ENCODE assay signal across 23 cellular contexts in the genomic region with DNA sequence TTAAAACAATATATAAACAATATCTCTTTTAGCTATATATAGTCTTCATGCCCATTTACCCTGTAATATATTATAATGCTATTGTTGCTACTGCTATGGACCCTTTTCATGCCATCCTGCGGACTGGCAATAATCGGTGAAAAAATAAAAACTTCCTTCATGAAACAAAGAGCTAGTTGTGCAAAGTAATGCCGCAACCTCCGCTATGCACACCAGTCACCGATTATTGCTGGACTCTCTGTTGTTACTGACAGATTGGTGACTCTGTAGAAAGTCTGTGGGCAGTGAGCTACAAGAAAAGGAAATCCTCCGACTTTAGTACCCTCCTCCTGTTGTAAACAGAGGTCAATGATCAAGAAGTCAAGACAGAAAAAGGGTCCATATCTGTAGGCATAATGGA. TPM values are rescaled to one million over a fixed set of nuclear protein-coding genes. Genes with fewer than 3 reads are reported as not detected.
DNase-seq lines count a peak whose midpoint lies in the region; ATAC-seq and TF ChIP-seq lines count a peak whose summit lies in the region.
"Had no signal": no experiment of that assay in that cellular context is flagged by ENCODE, and none has a peak within 500 bp of the region (broad histone marks: within the 10 kb centered on the region; RNA-seq: fewer than 3 reads in every experiment).

No MANE protein-coding gene starts in this region.

- CTCF ChIA-PET in CD4-positive, alpha-beta memory T cell (lab: Charles Lee; ENCODE audit: partially characterized antibody) = interaction anchor here (0.8 to 1.8 kb wide), 6 partner anchors 10 to 420 kb away, joined by 3 to 9 read pairs (median 4); no protein-coding TSS in a partner anchor

- intact Hi-C loops in CD4-positive, alpha-beta memory T cell (cut with micrococcal nuclease) = no loop called here
- intact Hi-C loops in aorta (cut with DNase I) = no loop called here

- H3K9me3 Mint-ChIP-seq in CD4-positive, alpha-beta memory T cell = no peaks in the 10 kb centered on the region

- TF ChIP-seq CTCF in BE2C (IDR thresholded peaks at IDR 0.05; ENCODE audit: low read depth, low read length) = no peak

- peak; percentile 11 for DNase-seq in Ammon's horn (ENCODE audit: low spot score)
- DNase-seq in CD4-positive, alpha-beta memory T cell = no peak
- DNase-seq in SK-MEL-5 (ENCODE audit: low read depth, low spot score) = peak; percentile 69
- DNase-seq in medulla oblongata (ENCODE audit: extremely low spot score) = peak; percentile 42
- no peak for DNase-seq in BE2C
- no peak for DNase-seq in SIG-M5 (lab: John Stamatoyannopoulos, UW)
- DNase-seq in aorta = no peak
- DNase-seq: DMS79, GOT3, IMR-90, NCI-H1105, NCI-H146, NCI-H2029, NCI-H2227 treated with DMSO at 0.1 percent for 48 hours, NCI-H510A, NCI-H748 treated with DMSO at 0.1 percent for 48 hours, PC-9, SHP77 treated with DMSO at 0.1 percent for 48 hours had no signal

- H3K9me3 ChIP-seq in CD4-positive, alpha-beta memory T cell (ENCODE audit: control insufficient read depth in 1 of 2, low read length in 2 of 2) = no peaks in the 10 kb centered on the region
- no peaks in the 10 kb centered on the region for H3K9me3 ChIP-seq in BE2C
- H3K9me3 ChIP-seq in aorta (ENCODE audit: control insufficient read depth, low read length) = no peaks in the 10 kb centered on the region
- H3K9me3 ChIP-seq: BLaER1 treated with 17β-estradiol and CSF1 and Interleukin-3, amounts not matched to agents 10 nM and 100 nM had no signal

- H3K4me1 Mint-ChIP-seq in CD4-positive, alpha-beta memory T cell = peaks cover 3 to 10% (median 6%) of the 10 kb centered on the region in 4 donors

- no peak overlapping the region for H3K4me3 Mint-ChIP-seq in CD4-positive, alpha-beta memory T cell

- peaks cover 64 to 85% of the 10 kb centered on the region in 2 donors for H3K36me3 Mint-ChIP-seq in CD4-positive, alpha-beta memory T cell

- ATAC-seq in GM21390 (IDR thresholded peaks at IDR 0.05; ENCODE audit: unreplicated experiment) (no peak), aorta (ENCODE audit: low FRiP score) (no peak)
- ATAC-seq: SK-N-SH treated with all-trans-retinoic acid at 6 μM for 48 hours had no signal

- peak overlapping the region in 5 of 7 donors; percentile 25 to 73 (median 57) for H3K27ac Mint-ChIP-seq in CD4-positive, alpha-beta memory T cell

- WGBS in aorta, 2 donors = 76 to 86% methylated on average over 6 of the region's 6 CpGs

- H3K36me3 ChIP-seq in CD4-positive, alpha-beta memory T cell (ENCODE audit: insufficient read depth, low read length) = peaks cover 52% of the 10 kb centered on the region
- H3K36me3 ChIP-seq in BE2C = no peaks in the 10 kb centered on the region
- no peaks in the 10 kb centered on the region for H3K36me3 ChIP-seq in aorta (ENCODE audit: control insufficient read depth in 1 of 2, insufficient read depth in 2 of 2, low read length in 1 of 2)

- H3K27ac ChIP-seq in CD4-positive, alpha-beta memory T cell (ENCODE audit: low read depth, low read length) = no peak overlapping the region
- H3K27ac ChIP-seq in aorta (ENCODE audit: low read depth in 1 of 2, low read length in 2 of 2) = no peak overlapping the region
- H3K27ac ChIP-seq: BLaER1 treated with 17β-estradiol and CSF1 and Interleukin-3, amounts not matched to agents 10 nM and 100 nM; KMS-11; PC-9; RWPE1 had no signal

- H3K4me3 ChIP-seq in CD4-positive, alpha-beta memory T cell (ENCODE audit: low read length in 2 of 2) = no peak overlapping the region
- H3K4me3 ChIP-seq in BE2C (ENCODE audit: low read depth, low read length) (no peak overlapping the region), aorta (ENCODE audit: low read length in 2 of 2) (no peak overlapping the region)
- H3K4me3 ChIP-seq: BLaER1 treated with 17β-estradiol and CSF1 and Interleukin-3, amounts not matched to agents 10 nM and 100 nM; PC-9 had no signal

- H3K27me3 Mint-ChIP-seq in CD4-positive, alpha-beta memory T cell = no peaks in the 10 kb centered on the region

- no peaks in the 10 kb centered on the region for H3K27me3 ChIP-seq in CD4-positive, alpha-beta memory T cell (ENCODE audit: insufficient read depth, low read length)
- H3K27me3 ChIP-seq in BE2C (no peaks in the 10 kb centered on the region), aorta (ENCODE audit: control insufficient read depth in 1 of 2, insufficient read depth in 2 of 2, low read length in 1 of 2) (no peaks in the 10 kb centered on the region)
- H3K27me3 ChIP-seq: BLaER1 treated with 17β-estradiol and CSF1 and Interleukin-3, amounts not matched to agents 10 nM and 100 nM had no signal

- no peaks in the 10 kb centered on the region for H3K4me1 ChIP-seq in CD4-positive, alpha-beta memory T cell (ENCODE audit: insufficient read depth, low read length)
- H3K4me1 ChIP-seq in BE2C (no peaks in the 10 kb centered on the region), aorta (ENCODE audit: control insufficient read depth in 1 of 2, insufficient read depth in 2 of 2, low read length in 2 of 2) (no peaks in the 10 kb centered on the region)
- H3K4me1 ChIP-seq: BLaER1 treated with 17β-estradiol and CSF1 and Interleukin-3, amounts not matched to agents 10 nM and 100 nM had no signal

- in situ Hi-C loops in SK-MEL-5 (cut with HindIII; ENCODE audit: low pct_unique_long_range_greater_than_20kb, low sequenced_read_pairs) = no loop called here

- POLR2A ChIA-PET in CD4-positive, alpha-beta memory T cell (lab: Charles Lee; ENCODE audit: partially characterized antibody) = interaction anchor here (0.6 to 0.8 kb wide), 2 partner anchors 12 to 21 kb away, joined by 3 to 4 read pairs; no protein-coding TSS in a partner anchor

RNA-seq across cellular contexts. Expression of a gene that starts 17.9 kb away (rescaled TPM):
- 10 to 100 TPM; 63.7 to 68.4 TPM for total RNA-seq in CD4-positive, alpha-beta memory T cell
- 10 to 100 TPM; 46.5 to 58.7 TPM for polyA plus RNA-seq in CD4-positive, alpha-beta memory T cell
- 34.3 and 46.3 TPM in 2 replicates for total RNA-seq in SK-MEL-5 (2014; rRNA removed; shearing (Covaris generic))
- polyA plus RNA-seq in SK-MEL-5 (2015; cell fraction: cytosol; rRNA removed) = 30.2 and 31.8 TPM in 2 replicates
- polyA plus RNA-seq in SK-MEL-5 (2015; cell fraction: nucleus; rRNA removed) = 48.6 and 57.5 TPM in 2 replicates
- polyA plus RNA-seq in BE2C (2012; ENCODE audit: insufficient read depth, insufficient read length, low read depth) = 48.5 TPM
- total RNA-seq in aorta = 10 to 100 TPM; 40.0 to 62.0 TPM
- 10 to 100 TPM in 1 of 2 donors, 1 to 10 TPM in 1; 7.1 to 12.0 TPM for polyA plus RNA-seq in aorta

Comparison
In these comparisons a context has a peak if more than half of its experiments do, and no peak if none do; other contexts are left out.
1. DNase-seq: peak in Ammon's horn (single experiment), SK-MEL-5 (single experiment) and medulla oblongata (single experiment); none in CD4-positive, alpha-beta memory T cell (0 of 5), BE2C (single experiment), SIG-M5 (single experiment) and aorta (0 of 2).